In the genomic region with DNA sequence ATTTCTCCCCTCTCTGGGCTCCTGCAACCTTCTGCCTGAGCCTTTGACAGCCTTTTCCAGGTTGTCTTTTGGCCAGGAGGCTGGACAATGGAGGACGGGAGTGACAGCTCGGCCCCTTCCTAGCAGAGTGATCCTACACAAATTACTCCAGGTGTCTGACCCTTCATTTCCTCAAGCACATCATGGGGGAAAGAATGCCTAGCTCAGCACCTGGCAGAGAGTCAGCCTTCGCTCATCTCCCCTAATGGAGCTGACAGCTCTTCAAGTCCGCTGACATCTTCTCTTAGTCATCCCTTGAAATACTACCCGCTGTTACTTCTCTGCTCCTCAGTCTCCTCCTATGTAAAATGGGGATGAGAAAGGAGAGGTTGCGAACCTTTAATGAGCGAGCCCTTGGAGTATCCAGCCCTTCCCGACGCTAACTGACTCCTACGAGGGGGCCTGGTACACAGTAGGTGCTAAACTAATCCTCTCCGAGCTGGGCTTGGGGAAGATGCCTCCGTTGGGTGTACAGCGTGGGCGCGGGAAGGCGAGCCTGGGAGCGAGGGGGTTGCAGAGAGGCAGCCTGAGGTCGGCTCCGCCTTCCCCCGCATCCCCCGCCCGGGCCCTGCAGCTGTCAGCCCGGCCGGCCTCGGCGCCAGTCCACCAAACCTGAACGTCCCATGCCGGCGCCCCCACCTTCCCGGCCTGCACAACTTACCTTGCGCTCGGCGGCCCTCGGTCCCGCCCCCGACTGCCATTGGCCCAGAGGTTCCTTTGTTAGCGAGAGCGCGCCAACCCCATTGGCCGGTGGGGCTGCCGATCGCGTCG, we compare ENCODE assay signal across 1 cellular context.
TF ChIP-seq lines count a peak whose summit lies in the region.

No MANE protein-coding gene starts in this region.

TF ChIP-seq in HepG2, 621 proteins besides CTCF, POLR2A, EP300 and RAD21 (continued from another document):
- TF ChIP-seq MXI1 (IDR thresholded peaks at IDR 0.05; ENCODE audit: borderline replicate concordance, low read depth, low read length): peak; percentile 74; the same call in 1 of the 3 replicates
- TF ChIP-seq, protein P1, sequence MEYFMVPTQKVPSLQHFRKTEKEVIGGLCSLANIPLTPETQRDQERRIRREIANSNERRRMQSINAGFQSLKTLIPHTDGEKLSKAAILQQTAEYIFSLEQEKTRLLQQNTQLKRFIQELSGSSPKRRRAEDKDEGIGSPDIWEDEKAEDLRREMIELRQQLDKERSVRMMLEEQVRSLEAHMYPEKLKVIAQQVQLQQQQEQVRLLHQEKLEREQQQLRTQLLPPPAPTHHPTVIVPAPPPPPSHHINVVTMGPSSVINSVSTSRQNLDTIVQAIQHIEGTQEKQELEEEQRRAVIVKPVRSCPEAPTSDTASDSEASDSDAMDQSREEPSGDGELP (IDR thresholded peaks at IDR 0.05; ENCODE audit: borderline replicate concordance, low read depth): peak; percentile 87; the same call in 1 of the 2 replicates
TF ChIP-seq in HepG2: peak in this region for 103.
